ENCODE assay signal across 13 cellular contexts in the genomic region with DNA sequence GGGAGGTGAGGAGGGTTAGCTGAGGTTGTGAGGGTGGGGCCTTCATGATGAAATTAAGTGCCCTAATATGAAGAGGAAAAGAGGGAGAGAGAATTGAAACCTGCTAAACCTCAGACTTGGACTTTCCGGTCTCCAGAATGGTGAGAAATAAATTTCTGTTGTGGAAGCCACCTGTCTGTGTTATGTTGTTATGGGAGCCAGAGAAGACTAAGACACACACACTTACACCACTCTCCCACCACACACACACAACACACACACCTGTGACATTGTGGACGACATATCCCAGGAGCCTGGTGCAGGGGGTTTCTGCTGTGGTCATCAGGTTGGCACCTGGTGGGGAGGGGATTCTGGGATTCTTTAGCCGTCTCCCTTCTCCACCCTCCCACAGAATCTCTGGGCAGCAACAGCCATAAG. TPM values are rescaled to one million over a fixed set of nuclear protein-coding genes. Genes with fewer than 3 reads are reported as not detected.
DNase-seq lines count a peak whose midpoint lies in the region; ATAC-seq, FAIRE-seq and TF ChIP-seq lines count a peak whose summit lies in the region.
"Had no signal": no experiment of that assay in that cellular context is flagged by ENCODE, and none has a peak within 500 bp of the region (broad histone marks: within the 10 kb centered on the region; RNA-seq: fewer than 3 reads in every experiment).

No MANE protein-coding gene starts in this region.

- FAIRE-seq in pancreas (lab: Jason Lieb, UNC) = no peak

- H3K27ac ChIP-seq in upper lobe of right lung (no peak overlapping the region), pancreas (no peak overlapping the region)

- peaks cover 4% of the 10 kb centered on the region for H3K9me3 Mint-ChIP-seq in activated B cell treated with CpG ODN at 0.5 μM for 24 hours
- H3K9me3 Mint-ChIP-seq: neural crest cell had no signal

- H3K4me1 Mint-ChIP-seq in activated B cell treated with CpG ODN at 0.5 μM for 24 hours = peaks cover 46% of the 10 kb centered on the region
- H3K4me1 Mint-ChIP-seq: neural crest cell had no signal

- WGBS in pancreas, 2 donors = 36 to 56% methylated on average over 3 of the region's 3 CpGs

- H3K4me3 Mint-ChIP-seq in activated B cell treated with CpG ODN at 0.5 μM for 24 hours = peak overlapping the region; percentile 24
- H3K4me3 Mint-ChIP-seq: neural crest cell had no signal

- H3K27me3 Mint-ChIP-seq in activated B cell treated with CpG ODN at 0.5 μM for 24 hours = no peaks in the 10 kb centered on the region

- H3K27me3 ChIP-seq in upper lobe of right lung (peaks cover 7% of the 10 kb centered on the region), pancreas (no peaks in the 10 kb centered on the region)

- DNase-seq in activated B cell treated with CpG ODN at 0.5 μM for 24 hours = no peak
- no peak for DNase-seq in upper lobe of right lung
- DNase-seq in pancreas = no peak
- DNase-seq in NCI-H2029 treated with DMSO at 0.1 percent for 48 hours (lab: John Stamatoyannopoulos, UW) = no peak
- DNase-seq in iPS-NIHi11 (ENCODE audit: low spot score) = no peak
- DNase-seq: caudate nucleus, Kasumi-1 had no signal

- intact Hi-C loops in activated B cell treated with CpG ODN at 0.5 μM for 24 hours (cut with micrococcal nuclease) = loop anchor here (5.0 kb wide), 2 partner anchors 60 to 555 kb away; no protein-coding TSS in a partner anchor
- intact Hi-C loops in upper lobe of right lung (cut with DNase I) = no loop called here
- intact Hi-C loops in pancreas (cut with DNase I) = no loop called here

- CTCF ChIA-PET in activated B cell treated with CpG ODN at 0.5 μM for 24 hours (lab: Charles Lee) = interaction anchor here (0.9 kb wide), 1 partner anchor 25 kb away, joined by 5 read pairs; no protein-coding TSS in a partner anchor

- no peak overlapping the region for H3K4me3 ChIP-seq in upper lobe of right lung
- H3K4me3 ChIP-seq in pancreas = no peak overlapping the region

- TF ChIP-seq CTCF in activated B cell treated with CpG ODN at 0.5 μM for 24 hours (IDR thresholded peaks at IDR 0.05) (no peak), upper lobe of right lung (IDR thresholded peaks at IDR 0.05) (no peak), pancreas (IDR thresholded peaks at IDR 0.05) (no peak)

- POLR2A ChIA-PET in activated B cell treated with CpG ODN at 0.5 μM for 24 hours (lab: Charles Lee) = interaction anchor here (0.7 to 1.6 kb wide), 5 partner anchors 25 to 478 kb away, joined by 3 to 11 read pairs (median 3); no protein-coding TSS in a partner anchor

- ATAC-seq in GM18502 (IDR thresholded peaks at IDR 0.05; ENCODE audit: poor library complexity, unreplicated experiment) (peak; percentile 26), GM21381 (IDR thresholded peaks at IDR 0.05; ENCODE audit: unreplicated experiment) (peak; percentile 21), HG03060 (IDR thresholded peaks at IDR 0.05; ENCODE audit: low read depth, unreplicated experiment) (peak; percentile 20), activated B cell treated with CpG ODN at 0.5 μM for 24 hours (ENCODE audit: low read depth) (peak; percentile 33), upper lobe of right lung (no peak), pancreas (no peak)

- H3K36me3 ChIP-seq in upper lobe of right lung = no peaks in the 10 kb centered on the region
- no peaks in the 10 kb centered on the region for H3K36me3 ChIP-seq in pancreas

- H3K9me3 ChIP-seq in upper lobe of right lung (no peaks in the 10 kb centered on the region), pancreas (no peaks in the 10 kb centered on the region)

- H3K36me3 Mint-ChIP-seq in activated B cell treated with CpG ODN at 0.5 μM for 24 hours (ENCODE audit: low read depth) = no peaks in the 10 kb centered on the region

- H3K4me1 ChIP-seq in upper lobe of right lung = no peaks in the 10 kb centered on the region
- no peaks in the 10 kb centered on the region for H3K4me1 ChIP-seq in pancreas

- peak overlapping the region; percentile 85 for H3K27ac Mint-ChIP-seq in activated B cell treated with CpG ODN at 0.5 μM for 24 hours

RNA-seq across cellular contexts. Expression of a gene that starts 14.0 kb away (rescaled TPM):
- total RNA-seq in activated B cell treated with CpG ODN at 0.5 μM for 24 hours (0.32 and 0.75 TPM in 2 replicates), upper lobe of right lung (not detected), pancreas (under 1 TPM in 1 of 6 donors, not detected in 5; 0.41 TPM)
- not detected for polyA plus RNA-seq in pancreas
- total RNA-seq: esophagus mucosa, neural crest cell had no signal
- polyA plus RNA-seq: BJ had no signal

RNA-seq across cellular contexts. Expression of a gene that starts 24.0 kb away (rescaled TPM):
- total RNA-seq in activated B cell treated with CpG ODN at 0.5 μM for 24 hours = 0.69 and 1.8 TPM in 2 replicates
- total RNA-seq in upper lobe of right lung = not detected
- not detected for total RNA-seq in pancreas
- polyA plus RNA-seq in pancreas = under 1 TPM; 0.09 to 0.27 TPM
- total RNA-seq: esophagus mucosa, neural crest cell had no signal
- polyA plus RNA-seq: BJ had no signal

RNA-seq across cellular contexts. Expression of a gene that starts 42.5 kb away (rescaled TPM):
- total RNA-seq in activated B cell treated with CpG ODN at 0.5 μM for 24 hours (not detected in 2 replicates), upper lobe of right lung (not detected), pancreas (not detected)
- under 1 TPM; 0.05 to 0.27 TPM for polyA plus RNA-seq in pancreas
- total RNA-seq: esophagus mucosa, neural crest cell had no signal
- polyA plus RNA-seq: BJ had no signal

RNA-seq across cellular contexts. Expression of a gene that starts 55.6 kb away (rescaled TPM):
- not detected in 2 replicates for total RNA-seq in activated B cell treated with CpG ODN at 0.5 μM for 24 hours
- total RNA-seq in upper lobe of right lung = not detected
- not detected for total RNA-seq in pancreas
- under 1 TPM in 1 of 2 donors, not detected in 1; 0.11 TPM for polyA plus RNA-seq in pancreas
- total RNA-seq: neural crest cell had no signal
- polyA plus RNA-seq: BJ had no signal

Comparison
In these comparisons a context has a peak if more than half of its experiments do, and no peak if none do; other contexts are left out.
1. ATAC-seq: peak in GM18502 (single experiment), GM21381 (single experiment), HG03060 (single experiment) and activated B cell treated with CpG ODN at 0.5 μM for 24 hours (single experiment); none in upper lobe of right lung (single experiment) and pancreas (0 of 4).